8 cellular contexts compared by ENCODE assay signal in genomic region chr13:86870388-86870966, GRCh38.
DNase-seq lines count a peak whose midpoint lies in the region; ATAC-seq and TF ChIP-seq lines count a peak whose summit lies in the region.

No MANE protein-coding gene starts in this region.

- peak; percentile 92 for TF ChIP-seq CTCF in endothelial cell (IDR thresholded peaks at IDR 0.05; ENCODE audit: unreplicated experiment)

- H3K27ac Mint-ChIP-seq in endothelial cell (ENCODE audit: unreplicated experiment) = no peak overlapping the region

- no peaks in the 10 kb centered on the region for H3K36me3 Mint-ChIP-seq in endothelial cell (ENCODE audit: low read depth, unreplicated experiment)

- no peak overlapping the region for H3K4me3 Mint-ChIP-seq in endothelial cell (ENCODE audit: unreplicated experiment)

- H3K9me3 Mint-ChIP-seq in endothelial cell (ENCODE audit: unreplicated experiment) = no peaks in the 10 kb centered on the region

- H3K4me1 Mint-ChIP-seq in endothelial cell (ENCODE audit: unreplicated experiment) = no peaks in the 10 kb centered on the region

- ATAC-seq in HG02798 (IDR thresholded peaks at IDR 0.05; ENCODE audit: poor library complexity, unreplicated experiment) = no peak

- DNase-seq in DMS53 (lab: John Stamatoyannopoulos, UW) (peak; percentile 15), DMS53 treated with DMSO at 0.1 percent for 48 hours (lab: John Stamatoyannopoulos, UW; ENCODE audit: unreplicated experiment) (no peak), NCI-H69 (lab: John Stamatoyannopoulos, UW) (peak; percentile 31), endothelial cell (ENCODE audit: low spot score) (no peak), retina (peak; percentile 34), iPS-NIHi11 (ENCODE audit: low spot score) (no peak)
- DNase-seq in activated T-cell treated with anti-CD3 and anti-CD28 coated beads, Interleukin-2, amount 50 U/mL, for 48 hours = no peak

- no peaks in the 10 kb centered on the region for H3K27me3 Mint-ChIP-seq in endothelial cell (ENCODE audit: unreplicated experiment)

Comparison
In these comparisons a context has a peak if more than half of its experiments do, and no peak if none do; other contexts are left out.
1. DNase-seq: peak in DMS53 (single experiment), NCI-H69 (single experiment) and retina (single experiment); none in DMS53 treated with DMSO at 0.1 percent for 48 hours (single experiment), endothelial cell (single experiment), activated T-cell treated with anti-CD3 and anti-CD28 coated beads, Interleukin-2, amount 50 U/mL, for 48 hours (0 of 2) and iPS-NIHi11 (single experiment).